In genomic region chr13:29595380-29596063, GRCh38 we compare ENCODE assay signal across 1 cellular context.
TF ChIP-seq lines count a peak whose summit lies in the region.

TSS of gene SLC7A1 (minus strand) at chr13:29595688. CDS start at chr13:29536188, 59,500 bp downstream.

TF ChIP-seq in GM12878, 131 proteins besides CTCF, POLR2A, EP300 and RAD21 (continued from another document):
- TF ChIP-seq, protein P1, sequence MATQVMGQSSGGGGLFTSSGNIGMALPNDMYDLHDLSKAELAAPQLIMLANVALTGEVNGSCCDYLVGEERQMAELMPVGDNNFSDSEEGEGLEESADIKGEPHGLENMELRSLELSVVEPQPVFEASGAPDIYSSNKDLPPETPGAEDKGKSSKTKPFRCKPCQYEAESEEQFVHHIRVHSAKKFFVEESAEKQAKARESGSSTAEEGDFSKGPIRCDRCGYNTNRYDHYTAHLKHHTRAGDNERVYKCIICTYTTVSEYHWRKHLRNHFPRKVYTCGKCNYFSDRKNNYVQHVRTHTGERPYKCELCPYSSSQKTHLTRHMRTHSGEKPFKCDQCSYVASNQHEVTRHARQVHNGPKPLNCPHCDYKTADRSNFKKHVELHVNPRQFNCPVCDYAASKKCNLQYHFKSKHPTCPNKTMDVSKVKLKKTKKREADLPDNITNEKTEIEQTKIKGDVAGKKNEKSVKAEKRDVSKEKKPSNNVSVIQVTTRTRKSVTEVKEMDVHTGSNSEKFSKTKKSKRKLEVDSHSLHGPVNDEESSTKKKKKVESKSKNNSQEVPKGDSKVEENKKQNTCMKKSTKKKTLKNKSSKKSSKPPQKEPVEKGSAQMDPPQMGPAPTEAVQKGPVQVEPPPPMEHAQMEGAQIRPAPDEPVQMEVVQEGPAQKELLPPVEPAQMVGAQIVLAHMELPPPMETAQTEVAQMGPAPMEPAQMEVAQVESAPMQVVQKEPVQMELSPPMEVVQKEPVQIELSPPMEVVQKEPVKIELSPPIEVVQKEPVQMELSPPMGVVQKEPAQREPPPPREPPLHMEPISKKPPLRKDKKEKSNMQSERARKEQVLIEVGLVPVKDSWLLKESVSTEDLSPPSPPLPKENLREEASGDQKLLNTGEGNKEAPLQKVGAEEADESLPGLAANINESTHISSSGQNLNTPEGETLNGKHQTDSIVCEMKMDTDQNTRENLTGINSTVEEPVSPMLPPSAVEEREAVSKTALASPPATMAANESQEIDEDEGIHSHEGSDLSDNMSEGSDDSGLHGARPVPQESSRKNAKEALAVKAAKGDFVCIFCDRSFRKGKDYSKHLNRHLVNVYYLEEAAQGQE (IDR thresholded peaks at IDR 0.05; ENCODE audit: low read depth, low read length) = no peak
- TF ChIP-seq ASH2L (IDR thresholded peaks at IDR 0.05; ENCODE audit: borderline replicate concordance, low read depth) (no peak), BACH1 (IDR thresholded peaks at IDR 0.05; ENCODE audit: borderline replicate concordance) (peak; percentile 34; the same call in 1 of the 2 replicates), EGR1 (IDR thresholded peaks at IDR 0.05; ENCODE audit: borderline replicate concordance in 1 of 2, low read depth in 2 of 2, low read length in 2 of 2) (peak in 1 of 2 experiments; percentile 68; a peak in 2 of 3 replicates), EZH2 (IDR thresholded peaks at IDR 0.05; ENCODE audit: borderline replicate concordance, control insufficient read depth, low read depth, low read length) (no peak), POLR2AphosphoS2 (IDR thresholded peaks at IDR 0.05; ENCODE audit: low read depth, low read length) (0 out of 2 replicates have a peak, but pooled peaks have one; percentile 6), RBBP5 (conservative IDR thresholded peaks at IDR 0.05) (no peak), RCOR1 (conservative IDR thresholded peaks at IDR 0.05; ENCODE audit: low read depth, low read length) (0 out of 2 replicates have a peak, but pooled peaks have one; percentile 44), SP1 (IDR thresholded peaks at IDR 0.05; ENCODE audit: low read depth, low read length) (peak; percentile 25), KLF5 (IDR thresholded peaks at IDR 0.05; ENCODE audit: partially characterized antibody) (peak; percentile 59), LARP7 (IDR thresholded peaks at IDR 0.05) (peak; percentile 81), NR2F1 (conservative IDR thresholded peaks at IDR 0.05) (0 out of 2 replicates have a peak, but pooled peaks have one; percentile 15), TAF1 (IDR thresholded peaks at IDR 0.05; ENCODE audit: borderline replicate concordance, low read depth, low read length) (peak; percentile 60; the same call in 1 of the 2 replicates), SMAD1 (IDR thresholded peaks at IDR 0.05; ENCODE audit: low read depth, partially characterized antibody) (no peak), YY1 (IDR thresholded peaks at IDR 0.05; ENCODE audit: low read depth, low read length) (peak; percentile 33; the same call in 1 of the 2 replicates), BHLHE40 (IDR thresholded peaks at IDR 0.05; ENCODE audit: borderline replicate concordance in 1 of 2, low read depth in 2 of 2, low read length in 1 of 2) (peak in 1 of 2 experiments; percentile 47; a peak in 2 of 4 replicates), ZZZ3 (IDR thresholded peaks at IDR 0.05; ENCODE audit: control insufficient read depth, insufficient read length, low read depth) (no peak)
TF ChIP-seq in GM12878: peak in this region for 16.
